In the genomic region with DNA sequence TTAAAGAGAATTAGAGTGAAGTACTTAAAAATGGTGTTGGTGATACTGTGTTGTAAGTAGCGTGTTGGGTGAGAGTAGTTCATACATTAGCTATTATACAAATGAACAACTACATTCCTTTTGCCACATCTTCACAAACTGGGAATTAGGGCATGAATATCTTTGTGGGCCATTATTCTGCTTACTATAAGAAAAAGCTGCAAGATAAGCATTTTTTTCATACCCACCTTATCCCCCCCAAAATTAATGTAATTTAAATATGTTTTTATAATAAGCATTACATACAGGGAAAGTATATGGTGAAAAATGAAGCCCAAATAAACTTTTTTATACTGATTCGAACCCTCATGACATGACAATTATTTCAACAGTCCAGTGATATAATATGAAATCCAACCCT, we compare ENCODE assay signal across 2 cellular contexts.
A peak's percentile ranks its signal among the peaks of the same experiment; 100 is the strongest.
TF ChIP-seq lines count a peak whose summit lies in the region.

No MANE protein-coding gene starts in this region.

TF ChIP-seq in HepG2, 621 proteins besides CTCF, POLR2A, EP300 and RAD21 (continued from another document):
- TF ChIP-seq ZNF121 (CRISPR knock-in tag; IDR thresholded peaks at IDR 0.05) (no peak), MAFF (IDR thresholded peaks at IDR 0.05; ENCODE audit: low read depth, low read length) (peak; percentile 86), ZIK1 (CRISPR knock-in tag; IDR thresholded peaks at IDR 0.05; ENCODE audit: borderline replicate concordance, low read depth) (no peak), ATAD3A (CRISPR knock-in tag; IDR thresholded peaks at IDR 0.05) (no peak), KDM2A (CRISPR knock-in tag; IDR thresholded peaks at IDR 0.05; ENCODE audit: borderline replicate concordance, low read depth) (no peak), MAFK (conservative IDR thresholded peaks at IDR 0.05 in 1 of 2, IDR thresholded peaks at IDR 0.05 in 1 of 2; ENCODE audit: low read length in 2 of 2) (peak; percentile 80 to 91), GTF2F1 (IDR thresholded peaks at IDR 0.05; ENCODE audit: low read length) (no peak)

TF ChIP-seq in K562, 482 proteins besides CTCF, POLR2A, EP300 and RAD21 (continued from another document):
- TF ChIP-seq EWSR1 (IDR thresholded peaks at IDR 0.05; ENCODE audit: borderline replicate concordance, low read depth, partially characterized antibody), result no peak
- TF ChIP-seq SRF (CRISPR knock-in tag; IDR thresholded peaks at IDR 0.05), result no peak
- TF ChIP-seq ZBTB7A (IDR thresholded peaks at IDR 0.05; ENCODE audit: borderline replicate concordance, control insufficient read depth, low read depth, low read length), result no peak
- peak; percentile 79 for TF ChIP-seq ZNF316 (IDR thresholded peaks at IDR 0.05)
- TF ChIP-seq ZNF232 (CRISPR knock-in tag; IDR thresholded peaks at IDR 0.05), result no peak
- no peak for TF ChIP-seq ZNF407 (IDR thresholded peaks at IDR 0.05; ENCODE audit: low read depth)
- no peak for TF ChIP-seq BRD4 (IDR thresholded peaks at IDR 0.05)
- no peak for TF ChIP-seq ZBTB8A (IDR thresholded peaks at IDR 0.05; ENCODE audit: partially characterized antibody)
- TF ChIP-seq SMARCE1 (IDR thresholded peaks at IDR 0.05), result no peak
- TF ChIP-seq C11orf30 (IDR thresholded peaks at IDR 0.05; ENCODE audit: low read depth), result peak; percentile 64
- TF ChIP-seq ZNF583 (CRISPR knock-in tag; IDR thresholded peaks at IDR 0.05), result no peak
- TF ChIP-seq GATA2 (CRISPR knock-in tag; IDR thresholded peaks at IDR 0.05), result no peak
- TF ChIP-seq JUND (IDR thresholded peaks at IDR 0.05; ENCODE audit: borderline replicate concordance, low read depth, low read length), result no peak
- TF ChIP-seq JUND (tag; IDR thresholded peaks at IDR 0.05; ENCODE audit: borderline replicate concordance, low read depth, low read length), result no peak
- TF ChIP-seq TEAD4 (IDR thresholded peaks at IDR 0.05; ENCODE audit: low read length), result no peak
- TF ChIP-seq TEAD4 (CRISPR knock-in tag; IDR thresholded peaks at IDR 0.05; ENCODE audit: borderline replicate concordance), result no peak
- no peak for TF ChIP-seq ZNF696 (CRISPR knock-in tag; conservative IDR thresholded peaks at IDR 0.05)
- no peak for TF ChIP-seq ZBTB33 (CRISPR knock-in tag; IDR thresholded peaks at IDR 0.05)
- no peak for TF ChIP-seq KLF13 (tag; IDR thresholded peaks at IDR 0.05; ENCODE audit: borderline replicate concordance, low read depth)
- no peak for TF ChIP-seq CUX1 (CRISPR knock-in tag; IDR thresholded peaks at IDR 0.05)
- no peak for TF ChIP-seq FOXA3 (CRISPR knock-in tag; conservative IDR thresholded peaks at IDR 0.05 in 1 of 2, IDR thresholded peaks at IDR 0.05 in 1 of 2)
- TF ChIP-seq MAFK (IDR thresholded peaks at IDR 0.05; ENCODE audit: low read length), result peak; percentile 52; the same call in 1 of the 2 replicates
- TF ChIP-seq ZNF668 (CRISPR knock-in tag; IDR thresholded peaks at IDR 0.05), result no peak
- no peak for TF ChIP-seq FOXP1 (CRISPR knock-in tag; IDR thresholded peaks at IDR 0.05)
- TF ChIP-seq RBM25 (IDR thresholded peaks at IDR 0.05; ENCODE audit: low read depth, low read length, severe bottlenecking), result no peak
- TF ChIP-seq TCF7L2 (IDR thresholded peaks at IDR 0.05; ENCODE audit: low read depth, low read length), result no peak
- no peak for TF ChIP-seq DNMT1 (IDR thresholded peaks at IDR 0.05)
- no peak for TF ChIP-seq ZBTB12 (CRISPR knock-in tag; IDR thresholded peaks at IDR 0.05)
- no peak for TF ChIP-seq ZNF347 (CRISPR knock-in tag; IDR thresholded peaks at IDR 0.05; ENCODE audit: low read depth)
- no peak for TF ChIP-seq HSF4 (CRISPR knock-in tag; IDR thresholded peaks at IDR 0.05; ENCODE audit: borderline replicate concordance)
- no peak for TF ChIP-seq NEUROD1 (IDR thresholded peaks at IDR 0.05; ENCODE audit: borderline replicate concordance, low read depth, low read length, partially characterized antibody)
- 0 out of 2 replicates have a peak, but pooled peaks have one; percentile 45 for TF ChIP-seq MAFG (tag; conservative IDR thresholded peaks at IDR 0.05)
